In the genomic region with DNA sequence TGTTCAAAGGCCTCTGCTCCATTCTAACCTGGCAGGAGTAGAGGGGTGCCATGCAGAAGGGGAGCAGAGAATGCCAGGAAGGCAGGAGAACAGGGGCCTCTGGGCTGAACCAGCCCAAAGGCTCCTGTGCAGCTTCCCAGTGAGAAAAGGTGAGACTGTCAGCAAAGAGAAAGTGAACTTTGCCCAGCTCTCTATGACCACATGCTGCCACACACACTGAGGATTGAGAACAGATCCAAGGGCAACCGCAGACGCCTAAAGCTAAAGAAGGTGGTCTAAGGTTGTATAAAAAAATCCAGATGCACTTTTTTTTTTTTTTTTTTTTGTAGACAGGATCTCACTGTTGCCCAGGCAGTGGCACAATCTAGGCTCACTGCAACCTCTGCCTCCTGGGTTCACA, we compare ENCODE assay signal across 11 cellular contexts.
"Had no signal": no experiment of that assay in that cellular context is flagged by ENCODE, and none has a peak within 500 bp of the region (broad histone marks: within the 10 kb centered on the region; RNA-seq: fewer than 3 reads in every experiment).

No MANE protein-coding gene starts in this region.

- H3K36me3 ChIP-seq: brain microvascular endothelial cell had no signal

- H3K27me3 ChIP-seq: brain microvascular endothelial cell, tibial nerve, vagina had no signal

- H3K4me3 ChIP-seq: coronary artery, tibial nerve, vagina had no signal

- FAIRE-seq: endometrium, frontal cortex had no signal

- ATAC-seq: activated CD4-positive, CD25-positive, alpha-beta regulatory T cell treated with anti-CD3 and anti-CD28 coated beads, Interleukin-2, amount 50 U/mL, for 24 hours; activated T-cell treated with anti-CD3 and anti-CD28 coated beads, Interleukin-2, amount 50 U/mL, for 4 hours; left ventricle myocardium superior; natural killer cell treated with Interleukin-12 subunit alpha and Interleukin-12 subunit beta and Interleukin-15 and Interleukin-18, amount 100 ng/mL, for 72 hours had no signal

- H3K9me3 ChIP-seq: tibial nerve, vagina had no signal

- DNase-seq: left ventricle myocardium superior, occipital lobe had no signal

- H3K27ac ChIP-seq: brain microvascular endothelial cell, coronary artery, tibial nerve, vagina had no signal
